10 cellular contexts compared by ENCODE assay signal in genomic region chr12:68405292-68405900, GRCh38.
A peak's percentile ranks its signal among the peaks of the same experiment; 100 is the strongest.
DNase-seq lines count a peak whose midpoint lies in the region; ATAC-seq and TF ChIP-seq lines count a peak whose summit lies in the region.
"Had no signal": no experiment of that assay in that cellular context is flagged by ENCODE, and none has a peak within 500 bp of the region (broad histone marks: within the 10 kb centered on the region; RNA-seq: fewer than 3 reads in every experiment).

No MANE protein-coding gene starts in this region.

- H3K36me3 ChIP-seq in esophagus squamous epithelium (no peaks in the 10 kb centered on the region), mucosa of descending colon (ENCODE audit: low read depth) (no peaks in the 10 kb centered on the region), vagina (no peaks in the 10 kb centered on the region), HAP-1 (replicated peaks) (no peaks in the 10 kb centered on the region)

- H3K27me3 ChIP-seq in esophagus squamous epithelium (no peaks in the 10 kb centered on the region), vagina (no peaks in the 10 kb centered on the region), HAP-1 (ENCODE audit: low read depth) (peaks cover 51% of the 10 kb centered on the region)
- H3K27me3 ChIP-seq: testis had no signal

- H3K36me3 Mint-ChIP-seq in activated T-cell treated with anti-CD3 and anti-CD28 coated beads, Interleukin-2, amount 50 U/mL, for 72 hours (ENCODE audit: insufficient read depth in 2 of 2), result peaks cover 0 to 3% of the 10 kb centered on the region in 2 donors
- no peaks in the 10 kb centered on the region for H3K36me3 Mint-ChIP-seq in activated T-cell treated with anti-CD3 and anti-CD28 coated beads, Interleukin-2, amount 50 U/mL, for 24 hours (ENCODE audit: low read depth)

- TF ChIP-seq POLR2A in esophagus squamous epithelium (IDR thresholded peaks at IDR 0.05) (no peak), vagina (IDR thresholded peaks at IDR 0.05) (no peak)

- H3K4me3 Mint-ChIP-seq in activated T-cell treated with anti-CD3 and anti-CD28 coated beads, Interleukin-2, amount 50 U/mL, for 72 hours, result no peak overlapping the region
- no peak overlapping the region for H3K4me3 Mint-ChIP-seq in activated T-cell treated with anti-CD3 and anti-CD28 coated beads, Interleukin-2, amount 50 U/mL, for 24 hours
- H3K4me3 Mint-ChIP-seq: central memory CD8-positive, alpha-beta T cell had no signal

- H3K4me3 ChIP-seq in esophagus squamous epithelium (peak overlapping the region in 1 of 4 donors; percentile 37), mucosa of descending colon (no peak overlapping the region), vagina (no peak overlapping the region), HAP-1 (no peak overlapping the region)
- H3K4me3 ChIP-seq: testis had no signal

- H3K9me3 ChIP-seq in esophagus squamous epithelium (no peaks in the 10 kb centered on the region), mucosa of descending colon (no peaks in the 10 kb centered on the region), vagina (no peaks in the 10 kb centered on the region), HAP-1 (no peaks in the 10 kb centered on the region)
- H3K9me3 ChIP-seq: testis had no signal

- H3K27me3 Mint-ChIP-seq in activated T-cell treated with anti-CD3 and anti-CD28 coated beads, Interleukin-2, amount 50 U/mL, for 72 hours (ENCODE audit: low read depth), result peaks cover 5% of the 10 kb centered on the region
- no peaks in the 10 kb centered on the region for H3K27me3 Mint-ChIP-seq in activated T-cell treated with anti-CD3 and anti-CD28 coated beads, Interleukin-2, amount 50 U/mL, for 24 hours
- H3K27me3 Mint-ChIP-seq: central memory CD8-positive, alpha-beta T cell had no signal

- no peak for ATAC-seq in activated T-cell treated with anti-CD3 and anti-CD28 coated beads, Interleukin-2, amount 50 U/mL, for 72 hours (replicated peaks in 1 of 2)
- ATAC-seq in mucosa of descending colon (peak; percentile 78), GM19452 (IDR thresholded peaks at IDR 0.05; ENCODE audit: unreplicated experiment) (no peak)

- H3K4me1 ChIP-seq in esophagus squamous epithelium, result peaks cover 5 to 27% (median 23%) of the 10 kb centered on the region in 3 donors
- peaks cover 21% of the 10 kb centered on the region for H3K4me1 ChIP-seq in mucosa of descending colon (ENCODE audit: low read depth)
- peaks cover 14% of the 10 kb centered on the region for H3K4me1 ChIP-seq in vagina
- H3K4me1 ChIP-seq in HAP-1, result peaks cover 3% of the 10 kb centered on the region

- H3K4me1 Mint-ChIP-seq in activated T-cell treated with anti-CD3 and anti-CD28 coated beads, Interleukin-2, amount 50 U/mL, for 72 hours (ENCODE audit: low read depth), result peaks cover 22% of the 10 kb centered on the region
- H3K4me1 Mint-ChIP-seq in activated T-cell treated with anti-CD3 and anti-CD28 coated beads, Interleukin-2, amount 50 U/mL, for 24 hours (ENCODE audit: low read depth), result peaks cover 15% of the 10 kb centered on the region

- H3K27ac Mint-ChIP-seq in activated T-cell treated with anti-CD3 and anti-CD28 coated beads, Interleukin-2, amount 50 U/mL, for 72 hours, result peak overlapping the region; percentile 21
- H3K27ac Mint-ChIP-seq in activated T-cell treated with anti-CD3 and anti-CD28 coated beads, Interleukin-2, amount 50 U/mL, for 24 hours, result no peak overlapping the region

- in situ Hi-C loops in HAP-1 (cut with MboI; ENCODE audit: low sequenced_read_pairs), result no loop called here

- DNase-seq in activated T-cell treated with anti-CD3 and anti-CD28 coated beads, Interleukin-2, amount 50 U/mL, for 72 hours, result no peak
- DNase-seq in activated T-cell treated with anti-CD3 and anti-CD28 coated beads, Interleukin-2, amount 50 U/mL, for 24 hours, result no peak
- DNase-seq in esophagus squamous epithelium (lab: John Stamatoyannopoulos, UW), result no peak
- DNase-seq in mucosa of descending colon, result peak in 1 of 3 donors; percentile 30
- DNase-seq in vagina (ENCODE audit: extremely low spot score in 2 of 2), result no peak
- no peak for DNase-seq in HAP-1 (ENCODE audit: low spot score in 2 of 2)
- DNase-seq in hepatic stellate cell (ENCODE audit: low spot score), result no peak

- TF ChIP-seq CTCF in esophagus squamous epithelium (IDR thresholded peaks at IDR 0.05) (no peak), mucosa of descending colon (IDR thresholded peaks at IDR 0.05) (no peak), vagina (IDR thresholded peaks at IDR 0.05) (no peak)

- H3K27ac ChIP-seq in esophagus squamous epithelium (peak overlapping the region in 3 of 4 donors; percentile 57 to 92 (median 61)), vagina (peak overlapping the region; percentile 61)

- no peaks in the 10 kb centered on the region for H3K9me3 Mint-ChIP-seq in activated T-cell treated with anti-CD3 and anti-CD28 coated beads, Interleukin-2, amount 50 U/mL, for 72 hours
- no peaks in the 10 kb centered on the region for H3K9me3 Mint-ChIP-seq in activated T-cell treated with anti-CD3 and anti-CD28 coated beads, Interleukin-2, amount 50 U/mL, for 24 hours
- H3K9me3 Mint-ChIP-seq: central memory CD8-positive, alpha-beta T cell had no signal

- intact Hi-C loops in esophagus squamous epithelium (cut with DNase I) (no loop called here), mucosa of descending colon (cut with DNase I, micrococcal nuclease) (no loop called here), vagina (cut with DNase I) (no loop called here)
